In genomic region chr11:8638300-8638699, GRCh38 we compare ENCODE assay signal across 30 cellular contexts. TPM values are rescaled to one million over a fixed set of nuclear protein-coding genes. Genes with fewer than 3 reads are reported as not detected.
DNase-seq lines count a peak whose midpoint lies in the region; ATAC-seq, FAIRE-seq and TF ChIP-seq lines count a peak whose summit lies in the region.
"Had no signal": no experiment of that assay in that cellular context is flagged by ENCODE, and none has a peak within 500 bp of the region (broad histone marks: within the 10 kb centered on the region; RNA-seq: fewer than 3 reads in every experiment).

No MANE protein-coding gene starts in this region.

- no CpG with 5 or more reads among the region's 5 CpGs for WGBS in mesenchymal stem cell

- H3K27ac ChIP-seq in GM23338 (ENCODE audit: low read depth) (no peak overlapping the region), mesenchymal stem cell (ENCODE audit: low read length, poor library complexity, severe bottlenecking) (no peak overlapping the region)
- H3K27ac ChIP-seq: heart left ventricle, lower lobe of right lung, ovary, stomach, thyroid gland had no signal

- FAIRE-seq in frontal cortex (lab: Jason Lieb, UNC): no peak
- FAIRE-seq: endometrium, small intestine had no signal

- no peak overlapping the region for H3K23ac ChIP-seq in mesenchymal stem cell (ENCODE audit: low read length in 2 of 2)

- no peak overlapping the region for H4K91ac ChIP-seq in mesenchymal stem cell (ENCODE audit: low read length)

- H3K27me3 Mint-ChIP-seq in GM23338 (ENCODE audit: insufficient read depth, low read depth, poor library complexity): no peaks in the 10 kb centered on the region
- H3K27me3 Mint-ChIP-seq in naive thymus-derived CD8-positive, alpha-beta T cell: no peaks in the 10 kb centered on the region
- H3K27me3 Mint-ChIP-seq: activated naive CD4-positive, alpha-beta T cell treated with anti-CD3 and anti-CD28 coated beads, Interleukin-2, amount 50 U/mL, for 24 hours; CD4-positive, alpha-beta T cell; central memory CD8-positive, alpha-beta T cell had no signal

- H4K20me1 ChIP-seq in GM23338 (replicated peaks; ENCODE audit: insufficient read depth): no peaks in the 10 kb centered on the region

- POLR2A ChIA-PET in naive thymus-derived CD8-positive, alpha-beta T cell (lab: Charles Lee): no interaction called here

- H3K9ac ChIP-seq in mesenchymal stem cell (ENCODE audit: low read length): no peak overlapping the region

- H3K4me1 ChIP-seq in GM23338 (ENCODE audit: insufficient read depth) (peaks cover 14% of the 10 kb centered on the region; the same call in 1 of the 2 replicates), mesenchymal stem cell (ENCODE audit: control insufficient read depth, insufficient read depth, low read depth, low read length) (peaks cover 8% of the 10 kb centered on the region)
- H3K4me1 ChIP-seq: heart left ventricle, lower lobe of right lung, thyroid gland had no signal

- no peak overlapping the region for H2AFZ ChIP-seq in GM23338
- no peak overlapping the region for H2AFZ ChIP-seq in mesenchymal stem cell (ENCODE audit: low read depth, low read length)

- ATAC-seq in GM23338: no peak
- ATAC-seq in naive thymus-derived CD8-positive, alpha-beta T cell: no peak
- ATAC-seq: HCT116, heart left ventricle, lower lobe of right lung had no signal

- peaks cover 10% of the 10 kb centered on the region for H3K9me3 ChIP-seq in mesenchymal stem cell (ENCODE audit: control insufficient read depth, low read length)
- H3K9me3 ChIP-seq: lower lobe of right lung, ovary, thyroid gland had no signal

- H2BK12ac ChIP-seq in mesenchymal stem cell (ENCODE audit: low read length in 2 of 2): no peak overlapping the region

- no peak overlapping the region for H3K4me2 ChIP-seq in GM23338
- H3K4me2 ChIP-seq in mesenchymal stem cell (ENCODE audit: low read length, poor library complexity, severe bottlenecking): no peak overlapping the region

- DNase-seq in GM23338 (ENCODE audit: low spot score): peak; percentile 4
- peak; percentile 30 for DNase-seq in NCI-H226
- peak; percentile 27 for DNase-seq in choroid plexus epithelial cell (ENCODE audit: low read depth)
- peak; percentile 14 for DNase-seq in mesenchymal stem cell
- DNase-seq in GOT3 (lab: John Stamatoyannopoulos, UW): no peak
- no peak for DNase-seq in frontal cortex (ENCODE audit: low spot score in 2 of 2)
- DNase-seq in naive thymus-derived CD8-positive, alpha-beta T cell: no peak
- DNase-seq in ureter (ENCODE audit: low spot score): no peak
- DNase-seq: activated CD4-positive, alpha-beta T cell treated with anti-CD3 and anti-CD28 coated beads, Interleukin-2, amount 50 U/mL, for 4 hours; aorta; CD4-positive, alpha-beta T cell; dermis blood vessel endothelial cell; heart left ventricle; KG1; lower lobe of right lung; MM.1S; NCI-H146; NCI-H446 treated with DMSO at 0.1 percent for 48 hours; NCI-H82; ovary; retina; small intestine; stomach; thyroid gland had no signal

- H2BK15ac ChIP-seq in mesenchymal stem cell (ENCODE audit: low read depth, poor library complexity, severe bottlenecking): no peak overlapping the region

- H3K4me3 Mint-ChIP-seq in GM23338: no peak overlapping the region
- H3K4me3 Mint-ChIP-seq in naive thymus-derived CD8-positive, alpha-beta T cell: no peak overlapping the region
- H3K4me3 Mint-ChIP-seq: activated naive CD4-positive, alpha-beta T cell treated with anti-CD3 and anti-CD28 coated beads, Interleukin-2, amount 50 U/mL, for 24 hours; activated T-helper 1 cell treated with anti-CD3 and anti-CD28 coated beads, Interleukin-12 subunit alpha, Interleukin-12 subunit beta, Interleukin-2, Interleukin-4 antibody, amounts not matched to agents 30 ng/mL and 10 ng/mL and 1 ng/mL, durations not matched to agents 14 hours and 24 hours and 36 hours; CD4-positive, alpha-beta T cell; central memory CD8-positive, alpha-beta T cell; nephron had no signal

- H3K79me2 ChIP-seq in GM23338 (replicated peaks; ENCODE audit: insufficient read depth): no peaks in the 10 kb centered on the region

- no peak overlapping the region for H3K4ac ChIP-seq in mesenchymal stem cell (ENCODE audit: low read depth in 1 of 2, low read length in 2 of 2)

- no peak overlapping the region for H2AK5ac ChIP-seq in mesenchymal stem cell (ENCODE audit: low read length, severe bottlenecking)

- H3K27me3 ChIP-seq in GM23338 (ENCODE audit: insufficient read depth): no peaks in the 10 kb centered on the region
- no peaks in the 10 kb centered on the region for H3K27me3 ChIP-seq in mesenchymal stem cell (ENCODE audit: control insufficient read depth in 1 of 2, insufficient read depth in 1 of 2, low read length in 2 of 2)
- H3K27me3 ChIP-seq: heart left ventricle, ovary, stomach, thyroid gland had no signal

- H3K4me3 ChIP-seq in GM23338 (no peak overlapping the region), choroid plexus epithelial cell (ENCODE audit: low read depth, low read length) (no peak overlapping the region), mesenchymal stem cell (ENCODE audit: insufficient read depth in 1 of 2, low read depth in 1 of 2, low read length in 2 of 2) (no peak overlapping the region)
- H3K4me3 ChIP-seq: heart left ventricle, lower lobe of right lung, ovary, stomach, thyroid gland had no signal

- no peak overlapping the region for H3K18ac ChIP-seq in mesenchymal stem cell (ENCODE audit: low read depth in 1 of 2, low read length in 2 of 2)

- H3K27ac Mint-ChIP-seq in GM23338: no peak overlapping the region
- peak overlapping the region in 1 of 10 donors; percentile 46 for H3K27ac Mint-ChIP-seq in naive thymus-derived CD8-positive, alpha-beta T cell
- H3K27ac Mint-ChIP-seq: activated naive CD4-positive, alpha-beta T cell treated with anti-CD3 and anti-CD28 coated beads, Interleukin-2, amount 50 U/mL, for 24 hours; activated T-helper 1 cell treated with anti-CD3 and anti-CD28 coated beads, Interleukin-12 subunit alpha, Interleukin-12 subunit beta, Interleukin-2, Interleukin-4 antibody, amounts not matched to agents 30 ng/mL and 10 ng/mL and 1 ng/mL, durations not matched to agents 14 hours and 24 hours and 36 hours; CD4-positive, alpha-beta T cell; nephron had no signal

- H3F3A ChIP-seq in GM23338 (replicated peaks; ENCODE audit: low read depth): no peaks in the 10 kb centered on the region

- peaks cover 24% of the 10 kb centered on the region for H3K4me1 Mint-ChIP-seq in GM23338
- H3K4me1 Mint-ChIP-seq in naive thymus-derived CD8-positive, alpha-beta T cell: peaks cover 0 to 4% (median 0%) of the 10 kb centered on the region in 4 donors
- H3K4me1 Mint-ChIP-seq: activated naive CD4-positive, alpha-beta T cell treated with anti-CD3 and anti-CD28 coated beads, Interleukin-2, amount 50 U/mL, for 24 hours; central memory CD8-positive, alpha-beta T cell had no signal

- H2BK120ac ChIP-seq in mesenchymal stem cell (ENCODE audit: low read depth, low read length): no peak overlapping the region

- no peaks in the 10 kb centered on the region for H3K79me1 ChIP-seq in mesenchymal stem cell (replicated peaks; ENCODE audit: low read length, poor library complexity, severe bottlenecking)

- H3K36me3 ChIP-seq in GM23338 (ENCODE audit: insufficient read depth) (no peaks in the 10 kb centered on the region), mesenchymal stem cell (ENCODE audit: control insufficient read depth in 1 of 2, insufficient read depth in 2 of 2, low read depth in 1 of 2, low read length in 2 of 2) (peaks cover 47 to 84% of the 10 kb centered on the region in 2 experiments)
- H3K36me3 ChIP-seq: ovary had no signal

- no peak for TF ChIP-seq CTCF in GM23338 (conservative IDR thresholded peaks at IDR 0.05; ENCODE audit: low read depth in 2 of 2)
- TF ChIP-seq CTCF in choroid plexus epithelial cell (conservative IDR thresholded peaks at IDR 0.05; ENCODE audit: low read depth, low read length): no peak

- no peaks in the 10 kb centered on the region for H3K9me2 ChIP-seq in GM23338 (ENCODE audit: insufficient read depth)

- no peak overlapping the region for H2BK5ac ChIP-seq in mesenchymal stem cell (ENCODE audit: low read depth, low read length, poor library complexity, severe bottlenecking)

- peak overlapping the region in 1 of 2 experiments; percentile 9 for H3K14ac ChIP-seq in mesenchymal stem cell (ENCODE audit: low read length in 2 of 2)

- H3K36me3 Mint-ChIP-seq in GM23338 (ENCODE audit: low read depth): 0 out of 3 replicates have a peak, but pooled peaks cover 5% of the 10 kb centered on the region
- H3K36me3 Mint-ChIP-seq in naive thymus-derived CD8-positive, alpha-beta T cell: peaks cover 26 to 79% (median 68%) of the 10 kb centered on the region in 3 donors

- H3K9me3 Mint-ChIP-seq in GM23338: no peaks in the 10 kb centered on the region
- H3K9me3 Mint-ChIP-seq in naive thymus-derived CD8-positive, alpha-beta T cell: peaks cover 0 to 13% (median 7%) of the 10 kb centered on the region in 9 donors
- H3K9me3 Mint-ChIP-seq: activated T-helper 1 cell treated with anti-CD3 and anti-CD28 coated beads, Interleukin-12 subunit alpha, Interleukin-12 subunit beta, Interleukin-2, Interleukin-4 antibody, amounts not matched to agents 30 ng/mL and 10 ng/mL and 1 ng/mL, durations not matched to agents 14 hours and 24 hours and 36 hours; central memory CD8-positive, alpha-beta T cell had no signal

- no peak overlapping the region for H4K8ac ChIP-seq in mesenchymal stem cell (ENCODE audit: low read length)

TF ChIP-seq in GM23338, 12 proteins besides CTCF, POLR2A, EP300 and RAD21 (continues in another document):
- no peak for TF ChIP-seq JUNB (IDR thresholded peaks at IDR 0.05; ENCODE audit: unreplicated experiment)

RNA-seq across cellular contexts. Expression of gene TRIM66, which starts 44.2 kb away (rescaled TPM):
- 1.9 and 3.3 TPM in 2 replicates for total RNA-seq in GM23338 (2014; rRNA removed; shearing (Covaris generic))
- 1.0 and 1.1 TPM in 2 replicates for polyA plus RNA-seq in GM23338 (2016; fragmentation: Nextera tagmentation; extraction: Ambion mirVana)
- 1.8 TPM for polyA plus RNA-seq in mesenchymal stem cell (2013, experiment 1 of 2)
- 1.9 TPM for polyA plus RNA-seq in mesenchymal stem cell (2013, experiment 2 of 2)
- total RNA-seq in frontal cortex (2.9 TPM), ureter (40.1 TPM)
- total RNA-seq in naive thymus-derived CD8-positive, alpha-beta T cell: 10 to 100 TPM; 39.4 to 50.8 TPM
- under 1 TPM; 0.14 to 0.53 (median 0.18) TPM for polyA plus RNA-seq in naive thymus-derived CD8-positive, alpha-beta T cell

RNA-seq across cellular contexts. Expression of gene STK33, which starts 44.3 kb away (rescaled TPM):
- 17.2 and 25.2 TPM in 2 replicates for total RNA-seq in GM23338 (2014; rRNA removed; shearing (Covaris generic))
- polyA plus RNA-seq in GM23338 (2016; fragmentation: Nextera tagmentation; extraction: Ambion mirVana): 12.9 and 18.2 TPM in 2 replicates
- 1.9 TPM for polyA plus RNA-seq in mesenchymal stem cell (2013, experiment 1 of 2)
- polyA plus RNA-seq in mesenchymal stem cell (2013, experiment 2 of 2): 1.0 TPM
- 7.3 TPM for total RNA-seq in frontal cortex
- 1 to 10 TPM; 1.3 to 1.8 TPM for total RNA-seq in naive thymus-derived CD8-positive, alpha-beta T cell
- 1 to 10 TPM in 2 of 3 donors, under 1 TPM in 1; 0.74 to 2.3 (median 1.3) TPM for polyA plus RNA-seq in naive thymus-derived CD8-positive, alpha-beta T cell
- total RNA-seq in ureter: 13.1 TPM
- total RNA-seq: CD4-positive, alpha-beta T cell had no signal

RNA-seq across cellular contexts. Expression of gene RPL27A, which starts 44.3 kb away (rescaled TPM):
- 961 and 1,283 TPM in 2 replicates for total RNA-seq in GM23338 (2014; rRNA removed; shearing (Covaris generic))
- polyA plus RNA-seq in GM23338 (2016; fragmentation: Nextera tagmentation; extraction: Ambion mirVana): 3,167 and 3,552 TPM in 2 replicates
- polyA plus RNA-seq in mesenchymal stem cell (2013, experiment 1 of 2): 1,998 TPM
- polyA plus RNA-seq in mesenchymal stem cell (2013, experiment 2 of 2): 1,912 TPM
- total RNA-seq in frontal cortex: 667 TPM
- total RNA-seq in naive thymus-derived CD8-positive, alpha-beta T cell: 1,000 to 10,000 TPM; 1,430 to 1,467 TPM
- 1,000 to 10,000 TPM; 4,481 to 4,848 (median 4,520) TPM for polyA plus RNA-seq in naive thymus-derived CD8-positive, alpha-beta T cell
- total RNA-seq in ureter: 976 TPM

Comparison
In these comparisons a context has a peak if more than half of its experiments do, and no peak if none do; other contexts are left out.
1. DNase-seq: peak in GM23338 (single experiment), NCI-H226 (single experiment), choroid plexus epithelial cell (single experiment) and mesenchymal stem cell (single experiment); none in GOT3 (single experiment), frontal cortex (0 of 2), naive thymus-derived CD8-positive, alpha-beta T cell (0 of 10) and ureter (single experiment).